18 cellular contexts compared by ENCODE assay signal in the genomic region with DNA sequence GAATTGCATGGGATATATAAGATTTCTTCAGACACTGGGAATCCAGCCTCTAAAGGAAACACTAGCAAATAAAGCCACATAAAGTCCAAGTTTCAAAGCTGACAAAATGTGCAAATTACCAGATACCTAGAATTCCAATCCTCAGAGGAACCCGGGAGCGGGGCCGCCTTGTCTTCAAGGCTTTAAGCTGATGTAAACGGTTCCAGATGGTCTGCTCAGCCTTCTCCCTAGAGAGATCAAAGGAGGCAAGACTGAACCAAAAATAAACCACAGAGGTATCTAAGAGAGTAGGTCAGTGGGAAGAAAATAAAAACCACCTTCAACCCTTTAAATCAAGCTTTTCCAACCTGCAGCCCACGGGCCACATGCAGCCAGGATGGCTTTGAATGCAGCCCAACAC. TPM values are rescaled to one million over a fixed set of nuclear protein-coding genes. Genes with fewer than 3 reads are reported as not detected.
DNase-seq lines count a peak whose midpoint lies in the region; ATAC-seq, FAIRE-seq and TF ChIP-seq lines count a peak whose summit lies in the region.
"Had no signal": no experiment of that assay in that cellular context is flagged by ENCODE, and none has a peak within 500 bp of the region (broad histone marks: within the 10 kb centered on the region; RNA-seq: fewer than 3 reads in every experiment).

No MANE protein-coding gene starts in this region.

- no peak for TF ChIP-seq POLR2A in testis (IDR thresholded peaks at IDR 0.05)

- FAIRE-seq in HTR-8/SVneo (lab: Jason Lieb, UNC): no peak
- FAIRE-seq: A204.1 had no signal

- peak; percentile 57 for ATAC-seq in Right ventricle myocardium inferior
- no peak for ATAC-seq in left cardiac atrium
- ATAC-seq in SK-N-SH treated with all-trans-retinoic acid at 6 μM for 48 hours: peak; percentile 96
- no peak for ATAC-seq in mucosa of descending colon
- ATAC-seq: effector memory CD8-positive, alpha-beta T cell; HCT116; lower lobe of right lung had no signal

- DNase-seq in Right ventricle myocardium inferior (ENCODE audit: missing footprints) (no peak), left cardiac atrium (no peak), fibroblast of the conjunctiva (ENCODE audit: low read depth) (peak; percentile 74), testis (peak; percentile 43), mucosa of descending colon (no peak), HTR-8/SVneo (ENCODE audit: insufficient read length, low spot score) (no peak), GOT3 (lab: John Stamatoyannopoulos, UW) (no peak)
- DNase-seq: DMS79; effector memory CD8-positive, alpha-beta T cell; lower lobe of right lung; NCI-H2029 treated with DMSO at 0.1 percent for 48 hours; NK-92 treated with Interleukin-12 subunit alpha and Interleukin-12 subunit beta, amount 100 ng/mL, for 24 hours; nucleus accumbens; SJCRH30; upper lobe of left lung had no signal

- TF ChIP-seq CTCF in testis (IDR thresholded peaks at IDR 0.05): no peak
- TF ChIP-seq CTCF in mucosa of descending colon (IDR thresholded peaks at IDR 0.05): no peak

- intact Hi-C loops in Right ventricle myocardium inferior (cut with DNase I) (no loop called here), left cardiac atrium (cut with DNase I) (loop anchor here in 1 of 2 donors (5.0 kb wide), 1 partner anchor 260 kb away; no protein-coding TSS in a partner anchor), testis (cut with DNase I; ENCODE audit: low total_unique reads) (no loop called here), mucosa of descending colon (cut with DNase I, micrococcal nuclease) (no loop called here)

- H3K4me3 ChIP-seq in testis (no peak overlapping the region), mucosa of descending colon (no peak overlapping the region)
- H3K4me3 ChIP-seq: lower lobe of right lung, SJCRH30, upper lobe of left lung had no signal

- no peaks in the 10 kb centered on the region for H3K27me3 ChIP-seq in testis
- H3K27me3 ChIP-seq: SJCRH30, upper lobe of left lung had no signal

- H3K4me1 ChIP-seq in testis (no peaks in the 10 kb centered on the region), mucosa of descending colon (ENCODE audit: low read depth) (no peaks in the 10 kb centered on the region)
- H3K4me1 ChIP-seq: lower lobe of right lung, SJCRH30, upper lobe of left lung had no signal

- no peaks in the 10 kb centered on the region for H3K36me3 ChIP-seq in testis (ENCODE audit: low read depth, missing control alignments)
- no peaks in the 10 kb centered on the region for H3K36me3 ChIP-seq in mucosa of descending colon (ENCODE audit: low read depth)

- WGBS in testis, 2 donors: 49 to 54% methylated on average over 5 of the region's 5 CpGs

- H3K9me3 ChIP-seq in testis: no peaks in the 10 kb centered on the region
- H3K9me3 ChIP-seq in mucosa of descending colon: no peaks in the 10 kb centered on the region
- H3K9me3 ChIP-seq: lower lobe of right lung, SJCRH30, upper lobe of left lung had no signal

- H3K27ac ChIP-seq in testis: no peak overlapping the region
- H3K27ac ChIP-seq: lower lobe of right lung, SJCRH30, upper lobe of left lung had no signal

TF ChIP-seq in SK-N-SH treated with all-trans-retinoic acid at 6 μM for 48 hours, 23 proteins besides CTCF, POLR2A, EP300 and RAD21:
- TF ChIP-seq ZNF565 (CRISPR knock-in tag; conservative IDR thresholded peaks at IDR 0.05; ENCODE audit: low read depth) (no peak), ZC3H10 (CRISPR knock-in tag; IDR thresholded peaks at IDR 0.05) (no peak), SNAI2 (CRISPR knock-in tag; IDR thresholded peaks at IDR 0.05) (no peak), ZFP3 (CRISPR knock-in tag; IDR thresholded peaks at IDR 0.05) (no peak), ARNTL (CRISPR knock-in tag; IDR thresholded peaks at IDR 0.05; ENCODE audit: borderline replicate concordance, low read depth) (no peak), TOX (CRISPR knock-in tag; IDR thresholded peaks at IDR 0.05; ENCODE audit: borderline replicate concordance) (no peak), PATZ1 (CRISPR knock-in tag; IDR thresholded peaks at IDR 0.05; ENCODE audit: borderline replicate concordance) (no peak), ZNF70 (CRISPR knock-in tag; IDR thresholded peaks at IDR 0.05) (no peak), GLIS3 (CRISPR knock-in tag; IDR thresholded peaks at IDR 0.05) (no peak), RARB (CRISPR knock-in tag; IDR thresholded peaks at IDR 0.05) (no peak), ZFP30 (CRISPR knock-in tag; IDR thresholded peaks at IDR 0.05) (no peak)
TF ChIP-seq in SK-N-SH treated with all-trans-retinoic acid at 6 μM for 48 hours: peak in this region for 0.

RNA-seq across cellular contexts. Expression of gene CDK5RAP1, which starts 9.3 kb away (rescaled TPM):
- total RNA-seq in Right ventricle myocardium inferior: 18.3 TPM
- total RNA-seq in left cardiac atrium: 10 to 100 TPM; 19.4 to 25.0 TPM
- total RNA-seq in testis: 10 to 100 TPM; 30.8 to 35.9 TPM
- polyA plus RNA-seq in testis (ENCODE audit: insufficient read depth, low read depth, low replicate concordance): 36.6 TPM
- total RNA-seq in mucosa of descending colon: 10 to 100 TPM; 20.4 to 24.5 (median 23.7) TPM

RNA-seq across cellular contexts. Expression of gene SNTA1, which starts 51.5 kb away (rescaled TPM):
- total RNA-seq in Right ventricle myocardium inferior (199 TPM), left cardiac atrium (100 to 1,000 TPM; 134 to 148 TPM), testis (100 to 1,000 TPM in 1 of 2 donors, 10 to 100 TPM in 1; 96.8 to 135 TPM), mucosa of descending colon (10 to 100 TPM in 1 of 3 donors, 1 to 10 TPM in 2; 2.3 to 17.2 (median 5.0) TPM)
- polyA plus RNA-seq in testis (ENCODE audit: insufficient read depth, low read depth, low replicate concordance): 28.0 TPM

Comparison
In these comparisons a context has a peak if more than half of its experiments do, and no peak if none do; other contexts are left out.
1. ATAC-seq: peak in Right ventricle myocardium inferior (single experiment) and SK-N-SH treated with all-trans-retinoic acid at 6 μM for 48 hours (single experiment); none in left cardiac atrium (0 of 2) and mucosa of descending colon (single experiment).
2. DNase-seq: peak in fibroblast of the conjunctiva (single experiment) and testis (single experiment); none in Right ventricle myocardium inferior (single experiment), left cardiac atrium (single experiment), mucosa of descending colon (0 of 3), HTR-8/SVneo (single experiment) and GOT3 (single experiment).
3. RNA of gene SNTA1, which starts 51.5 kb away (total RNA-seq): 199 TPM in Right ventricle myocardium inferior (single experiment), 134 to 148 TPM in left cardiac atrium and 96.8 to 135 TPM in testis; 2.3 to 17.2 TPM in mucosa of descending colon; every median in the first group is over 4 times any median in the second.